ENCODE assay signal across 8 cellular contexts in the genomic region with DNA sequence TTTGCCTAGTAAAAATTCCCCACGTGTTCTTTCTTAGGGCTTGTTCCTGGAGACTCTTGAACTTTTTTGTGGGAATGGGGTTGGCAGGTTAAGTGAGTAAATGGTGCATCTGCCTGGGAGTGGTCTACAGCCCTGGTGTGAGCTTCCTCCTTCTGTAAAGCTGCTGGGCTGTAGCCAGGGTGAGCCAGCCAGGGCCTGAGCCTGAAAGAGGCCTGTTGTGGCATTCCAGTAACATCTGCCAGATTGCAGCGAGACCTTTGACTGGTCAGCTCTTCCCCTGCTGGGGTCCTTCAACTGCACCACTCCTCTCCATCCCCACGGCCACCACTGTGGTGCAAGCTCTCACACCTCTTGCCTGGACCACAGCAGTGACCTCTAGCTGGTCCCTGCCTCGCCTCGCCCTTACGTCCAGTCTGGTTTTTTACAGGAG. TPM values are rescaled to one million over a fixed set of nuclear protein-coding genes. Genes with fewer than 3 reads are reported as not detected.
DNase-seq lines count a peak whose midpoint lies in the region; ATAC-seq and TF ChIP-seq lines count a peak whose summit lies in the region.

No MANE protein-coding gene starts in this region.

- no peak overlapping the region for H3K4me3 Mint-ChIP-seq in activated naive CD8-positive, alpha-beta T cell treated with anti-CD3 and anti-CD28 coated beads, Interleukin-2, amount 50 U/mL, for 24 hours
- no peak overlapping the region for H3K4me3 Mint-ChIP-seq in stimulated activated naive B cell treated with anti-CD40 and anti-IgM and Interleukin-4, amounts not matched to agents 10 μg/mL and 1 μg/mL and 100 μg/mL, for 72 hours

- H3K4me1 ChIP-seq in Loucy (ENCODE audit: insufficient read depth, low read length, poor library complexity, severe bottlenecking) (peaks cover 66% of the 10 kb centered on the region), smooth muscle cell (ENCODE audit: low read depth) (peaks cover 3% of the 10 kb centered on the region), SJCRH30 (peaks cover 10% of the 10 kb centered on the region)

- peak overlapping the region; percentile 18 for H3K27ac Mint-ChIP-seq in activated naive CD8-positive, alpha-beta T cell treated with anti-CD3 and anti-CD28 coated beads, Interleukin-2, amount 50 U/mL, for 24 hours
- H3K27ac Mint-ChIP-seq in stimulated activated naive B cell treated with anti-CD40 and anti-IgM and Interleukin-4, amounts not matched to agents 10 μg/mL and 1 μg/mL and 100 μg/mL, for 72 hours, result peak overlapping the region; percentile 90

- H3K4me2 ChIP-seq in Loucy (ENCODE audit: low read depth, low read length, poor library complexity, severe bottlenecking) (no peak overlapping the region), smooth muscle cell (no peak overlapping the region)

- H2AFZ ChIP-seq in Loucy (ENCODE audit: low read length) (no peak overlapping the region), smooth muscle cell (ENCODE audit: low read depth) (no peak overlapping the region)

- WGBS in smooth muscle cell (ENCODE audit: low lambda C conversion rate), result 88% methylated on average over 6 of the region's 6 CpGs

- H3K4me1 Mint-ChIP-seq in activated naive CD8-positive, alpha-beta T cell treated with anti-CD3 and anti-CD28 coated beads, Interleukin-2, amount 50 U/mL, for 24 hours, result peaks cover 97% of the 10 kb centered on the region
- peaks cover 65 to 98% of the 10 kb centered on the region in 2 donors for H3K4me1 Mint-ChIP-seq in stimulated activated naive B cell treated with anti-CD40 and anti-IgM and Interleukin-4, amounts not matched to agents 10 μg/mL and 1 μg/mL and 100 μg/mL, for 72 hours

- no peak for ATAC-seq in activated naive CD8-positive, alpha-beta T cell treated with anti-CD3 and anti-CD28 coated beads, Interleukin-2, amount 50 U/mL, for 24 hours
- no peak for ATAC-seq in stimulated activated naive B cell treated with anti-CD40 and anti-IgM and Interleukin-4, amounts not matched to agents 10 μg/mL and 1 μg/mL and 100 μg/mL, for 72 hours (replicated peaks)

- H3K9me2 ChIP-seq in Loucy (replicated peaks; ENCODE audit: low read depth, low read length), result no peaks in the 10 kb centered on the region

- no peaks in the 10 kb centered on the region for H3K27me3 ChIP-seq in Loucy (ENCODE audit: insufficient read depth, low read length, poor library complexity, severe bottlenecking)
- H3K27me3 ChIP-seq in smooth muscle cell (ENCODE audit: low read depth), result no peaks in the 10 kb centered on the region
- no peaks in the 10 kb centered on the region for H3K27me3 ChIP-seq in SJCRH30

- no peak for DNase-seq in activated naive CD8-positive, alpha-beta T cell treated with anti-CD3 and anti-CD28 coated beads, Interleukin-2, amount 50 U/mL, for 24 hours
- DNase-seq in kidney tubule cell (ENCODE audit: low spot score) (peak; percentile 27), NCI-H1417 treated with DMSO at 0.1 percent for 48 hours (lab: John Stamatoyannopoulos, UW) (no peak), smooth muscle cell (lab: John Stamatoyannopoulos, UW; ENCODE audit: unreplicated experiment) (no peak), SJCRH30 (no peak)
- no peak for DNase-seq in stimulated activated naive B cell treated with anti-CD40 and anti-IgM and Interleukin-4, amounts not matched to agents 10 μg/mL and 1 μg/mL and 100 μg/mL, for 72 hours
- DNase-seq in effector CD4-positive, alpha-beta T cell, result no peak

- H3K9ac ChIP-seq in Loucy (ENCODE audit: low read depth, low read length, poor library complexity, severe bottlenecking), result peak overlapping the region; percentile 18
- no peak overlapping the region for H3K9ac ChIP-seq in smooth muscle cell (ENCODE audit: low read depth)

- H3K79me2 ChIP-seq in Loucy (ENCODE audit: insufficient read depth, low read length) (peaks cover 62% of the 10 kb centered on the region), smooth muscle cell (ENCODE audit: low read depth) (no peaks in the 10 kb centered on the region)

- H3K4me3 ChIP-seq in Loucy (ENCODE audit: low read length, poor library complexity, severe bottlenecking) (no peak overlapping the region), smooth muscle cell (no peak overlapping the region), SJCRH30 (no peak overlapping the region)

- H3K9me3 Mint-ChIP-seq in activated naive CD8-positive, alpha-beta T cell treated with anti-CD3 and anti-CD28 coated beads, Interleukin-2, amount 50 U/mL, for 24 hours, result no peaks in the 10 kb centered on the region
- peaks cover 0 to 1% of the 10 kb centered on the region in 2 donors for H3K9me3 Mint-ChIP-seq in stimulated activated naive B cell treated with anti-CD40 and anti-IgM and Interleukin-4, amounts not matched to agents 10 μg/mL and 1 μg/mL and 100 μg/mL, for 72 hours

- no peak for TF ChIP-seq CTCF in Loucy (conservative IDR thresholded peaks at IDR 0.05; ENCODE audit: low read length)
- no peak for TF ChIP-seq CTCF in smooth muscle cell (IDR thresholded peaks at IDR 0.05; ENCODE audit: borderline replicate concordance, insufficient read depth, poor library complexity, severe bottlenecking)

- H4K20me1 ChIP-seq in Loucy (ENCODE audit: insufficient read depth, low read length, poor library complexity, severe bottlenecking), result no peaks in the 10 kb centered on the region
- H4K20me1 ChIP-seq in smooth muscle cell (ENCODE audit: low read depth), result no peaks in the 10 kb centered on the region

- H3K36me3 ChIP-seq in Loucy (ENCODE audit: insufficient read depth, low read length) (no peaks in the 10 kb centered on the region), smooth muscle cell (ENCODE audit: low read depth) (no peaks in the 10 kb centered on the region), SJCRH30 (no peaks in the 10 kb centered on the region)

- H3K9me3 ChIP-seq in Loucy (ENCODE audit: insufficient read depth, low read depth, low read length) (no peaks in the 10 kb centered on the region), smooth muscle cell (replicated peaks; ENCODE audit: low read depth) (no peaks in the 10 kb centered on the region), SJCRH30 (replicated peaks) (0 out of 2 replicates have a peak, but pooled peaks cover 5% of the 10 kb centered on the region)

- H3F3A ChIP-seq in Loucy (ENCODE audit: low read depth), result peaks cover 11% of the 10 kb centered on the region
- H3F3A ChIP-seq in smooth muscle cell (ENCODE audit: low read depth), result no peaks in the 10 kb centered on the region

- H3K27ac ChIP-seq in smooth muscle cell (ENCODE audit: low read depth) (no peak overlapping the region), SJCRH30 (no peak overlapping the region)

- peaks cover 25% of the 10 kb centered on the region for H3K36me3 Mint-ChIP-seq in activated naive CD8-positive, alpha-beta T cell treated with anti-CD3 and anti-CD28 coated beads, Interleukin-2, amount 50 U/mL, for 24 hours (ENCODE audit: low read depth)
- H3K36me3 Mint-ChIP-seq in stimulated activated naive B cell treated with anti-CD40 and anti-IgM and Interleukin-4, amounts not matched to agents 10 μg/mL and 1 μg/mL and 100 μg/mL, for 72 hours, result peaks cover 9 to 32% of the 10 kb centered on the region in 2 donors

- no peaks in the 10 kb centered on the region for H3K27me3 Mint-ChIP-seq in activated naive CD8-positive, alpha-beta T cell treated with anti-CD3 and anti-CD28 coated beads, Interleukin-2, amount 50 U/mL, for 24 hours
- no peaks in the 10 kb centered on the region for H3K27me3 Mint-ChIP-seq in stimulated activated naive B cell treated with anti-CD40 and anti-IgM and Interleukin-4, amounts not matched to agents 10 μg/mL and 1 μg/mL and 100 μg/mL, for 72 hours

RNA-seq across cellular contexts. Expression of a gene that starts 47.5 kb away (rescaled TPM):
- 2.8 and 4.6 TPM in 2 replicates for total RNA-seq in smooth muscle cell
- polyA plus RNA-seq in smooth muscle cell, result 1.5 and 3.8 TPM in 2 replicates
- total RNA-seq in SJCRH30 (2014; rRNA removed; shearing (Covaris generic)), result 0.13 and 0.47 TPM in 2 replicates
